Comparison of ENCODE assay signal across 8 cellular contexts in genomic region chr19:3572855-3573161, GRCh38. TPM values are rescaled to one million over a fixed set of nuclear protein-coding genes. Genes with fewer than 3 reads are reported as not detected.
DNase-seq lines count a peak whose midpoint lies in the region; ATAC-seq and TF ChIP-seq lines count a peak whose summit lies in the region.

Gene HMG20B, plus strand, starts transcription at chr19:3572944. Its CDS starts 366 bp downstream, at chr19:3573310.

- peak within 1 kb of the TSS; percentile 81 for H3K4me3 ChIP-seq in psoas muscle

- H3K9me3 ChIP-seq in psoas muscle = no peaks in the 10 kb centered on the region

- H3K27me3 Mint-ChIP-seq in glutamatergic neuron (ENCODE audit: unreplicated experiment) = peaks cover 10% of the 10 kb centered on the region

- H3K4me3 Mint-ChIP-seq in glutamatergic neuron (ENCODE audit: unreplicated experiment) = peak within 1 kb of the TSS; percentile 71

- peaks cover 6% of the 10 kb centered on the region for H3K36me3 Mint-ChIP-seq in glutamatergic neuron (ENCODE audit: unreplicated experiment)

- 0 to 1% (median 1%) methylated on average over 17 to 30 of the region's 30 CpGs for WGBS in psoas muscle, 3 donors

- DNase-seq in glutamatergic neuron (no peak), psoas muscle (no peak), NCI-H2171 treated with DMSO at 0.1 percent for 48 hours (lab: John Stamatoyannopoulos, UW) (no peak), NCI-H128 (lab: John Stamatoyannopoulos, UW; ENCODE audit: unreplicated experiment) (no peak)
- DNase-seq in stimulated activated naive CD4-positive, alpha-beta T cell treated with Interleukin-2 at 50 U/mL for 16 hours (lab: John Stamatoyannopoulos, UW) = no peak

- intact Hi-C loops in psoas muscle (cut with DNase I) = no loop called here

- ATAC-seq in psoas muscle (peak in 1 of 4 donors; percentile 1), GM19023 (IDR thresholded peaks at IDR 0.05; ENCODE audit: unreplicated experiment) (no peak)

- TF ChIP-seq CTCF in VCaP (conservative IDR thresholded peaks at IDR 0.05) (no peak), glutamatergic neuron (IDR thresholded peaks at IDR 0.05; ENCODE audit: partially characterized antibody, unreplicated experiment) (no peak), psoas muscle (IDR thresholded peaks at IDR 0.05) (no peak)

- peak; percentile 11 for TF ChIP-seq POLR2A in GM19099 (IDR thresholded peaks at IDR 0.05; ENCODE audit: extremely low read depth, insufficient read length, low read depth)

- peaks cover 6% of the 10 kb centered on the region for H3K9me3 Mint-ChIP-seq in glutamatergic neuron (ENCODE audit: unreplicated experiment)

- no peaks in the 10 kb centered on the region for H3K27me3 ChIP-seq in psoas muscle (ENCODE audit: insufficient read depth in 3 of 3, low read length in 2 of 3)

- H3K4me1 Mint-ChIP-seq in glutamatergic neuron (ENCODE audit: low read depth, unreplicated experiment) = peaks cover 8% of the 10 kb centered on the region

- H3K27ac ChIP-seq in VCaP (peak within 1 kb of the TSS; percentile 67), psoas muscle (peak within 1 kb of the TSS; percentile 68)

- H3K4me1 ChIP-seq in psoas muscle = peaks cover 10% of the 10 kb centered on the region

- H3K36me3 ChIP-seq in psoas muscle (ENCODE audit: insufficient read depth in 1 of 2, low read depth in 1 of 2) = peaks cover 0 to 6% of the 10 kb centered on the region in 2 donors

- peak within 1 kb of the TSS; percentile 73 for H3K27ac Mint-ChIP-seq in glutamatergic neuron (ENCODE audit: unreplicated experiment)

RNA-seq across cellular contexts. Expression of gene HMG20B, which starts in this region (rescaled TPM):
- 55.3 TPM for total RNA-seq in glutamatergic neuron (ENCODE audit: unreplicated experiment)
- 10 to 100 TPM; 14.3 to 27.2 (median 24.5) TPM for total RNA-seq in psoas muscle
- 10 to 100 TPM; 21.4 to 25.2 (median 24.7) TPM for polyA plus RNA-seq in psoas muscle
